ENCODE assay signal across 12 cellular contexts in genomic region chr11:61094167-61094566, GRCh38. TPM values are rescaled to one million over a fixed set of nuclear protein-coding genes. Genes with fewer than 3 reads are reported as not detected.
DNase-seq lines count a peak whose midpoint lies in the region; ATAC-seq lines count a peak whose summit lies in the region.
"Not testable (repeated sequence)": the region's sequence is repeated elsewhere in the genome, so short reads cannot be mapped to it uniquely, and the experiment has no call there.
"Had no signal": no experiment of that assay in that cellular context is flagged by ENCODE, and none has a peak within 500 bp of the region (broad histone marks: within the 10 kb centered on the region; RNA-seq: fewer than 3 reads in every experiment).

No MANE protein-coding gene starts in this region.

- peak in 1 of 3 donors; percentile 44 for DNase-seq in CD4-positive, CD25-positive, alpha-beta regulatory T cell
- not testable (repeated sequence) for DNase-seq in activated CD4-positive, alpha-beta T cell treated with anti-CD3 and anti-CD28 coated beads for 36 hours; central memory CD8-positive, alpha-beta T cell (ENCODE audit: low spot score in 2 of 2)
- DNase-seq in activated CD8-positive, alpha-beta memory T cell treated with anti-CD3 and anti-CD28 coated beads, Interleukin-2, amount 50 U/mL, for 48 hours = peak; percentile 51
- peak; percentile 55 for DNase-seq in activated effector memory CD4-positive, alpha-beta T cell treated with anti-CD3 and anti-CD28 coated beads, Interleukin-2, amount 50 U/mL, for 16 hours
- peak in 1 of 9 donors; percentile 22 for DNase-seq in naive thymus-derived CD4-positive, alpha-beta T cell

- CTCF ChIA-PET in activated CD4-positive, alpha-beta T cell treated with anti-CD3 and anti-CD28 coated beads for 36 hours (lab: Charles Lee) = not testable (repeated sequence)
- CTCF ChIA-PET in naive thymus-derived CD4-positive, alpha-beta T cell (lab: Charles Lee) = interaction anchor here (0.7 kb wide), 1 partner anchor 34 kb away, joined by 4 read pairs; no protein-coding TSS in a partner anchor

- ATAC-seq in CD4-positive, CD25-positive, alpha-beta regulatory T cell (ENCODE audit: low read depth in 2 of 2); activated CD4-positive, alpha-beta T cell treated with anti-CD3 and anti-CD28 coated beads for 36 hours; central memory CD8-positive, alpha-beta T cell (replicated peaks; ENCODE audit: extremely low read depth, poor library complexity, severe bottlenecking); naive thymus-derived CD4-positive, alpha-beta T cell: not testable (repeated sequence)

- H3K4me1 Mint-ChIP-seq in CD4-positive, CD25-positive, alpha-beta regulatory T cell = peaks cover 0 to 60% (median 38%) of the 10 kb centered on the region in 4 donors
- peaks cover 31 to 35% (median 34%) of the 10 kb centered on the region in 3 donors for H3K4me1 Mint-ChIP-seq in IgD-negative memory B cell
- H3K4me1 Mint-ChIP-seq in activated CD4-positive, alpha-beta T cell treated with anti-CD3 and anti-CD28 coated beads for 36 hours = peaks cover 51% of the 10 kb centered on the region
- peaks cover 43% of the 10 kb centered on the region for H3K4me1 Mint-ChIP-seq in central memory CD8-positive, alpha-beta T cell
- H3K4me1 Mint-ChIP-seq in naive thymus-derived CD4-positive, alpha-beta T cell = peaks cover 24 to 63% (median 52%) of the 10 kb centered on the region in 7 donors

- not testable (repeated sequence) for H3K36me3 ChIP-seq in CD4-positive, CD25-positive, alpha-beta regulatory T cell (ENCODE audit: control insufficient read depth, insufficient read depth, low read length); naive thymus-derived CD4-positive, alpha-beta T cell (ENCODE audit: control insufficient read depth in 2 of 3, insufficient read depth in 3 of 3, low read length in 3 of 3)

- not testable (repeated sequence) for H3K27me3 ChIP-seq in CD4-positive, CD25-positive, alpha-beta regulatory T cell (ENCODE audit: control insufficient read depth, insufficient read depth, low read length); naive thymus-derived CD4-positive, alpha-beta T cell (ENCODE audit: control insufficient read depth in 2 of 2, insufficient read depth in 2 of 2, low read length in 2 of 2)

- H3K36me3 Mint-ChIP-seq in CD4-positive, CD25-positive, alpha-beta regulatory T cell; IgD-negative memory B cell; central memory CD8-positive, alpha-beta T cell (ENCODE audit: insufficient read depth); naive thymus-derived CD4-positive, alpha-beta T cell: not testable (repeated sequence)
- H3K36me3 Mint-ChIP-seq in activated CD4-positive, alpha-beta T cell treated with anti-CD3 and anti-CD28 coated beads for 36 hours (ENCODE audit: low read depth) = peaks cover 26% of the 10 kb centered on the region

- not testable (repeated sequence) for H3K27ac ChIP-seq in CD4-positive, CD25-positive, alpha-beta regulatory T cell (ENCODE audit: insufficient read depth, low read length, poor library complexity, severe bottlenecking); naive thymus-derived CD4-positive, alpha-beta T cell (ENCODE audit: low read depth, low read length)

- H3K4me3 ChIP-seq in CD4-positive, CD25-positive, alpha-beta regulatory T cell (ENCODE audit: low read depth, low read length); naive thymus-derived CD4-positive, alpha-beta T cell (ENCODE audit: low read length): not testable (repeated sequence)

- POLR2A ChIA-PET in activated CD4-positive, alpha-beta T cell treated with anti-CD3 and anti-CD28 coated beads for 36 hours (lab: Charles Lee) = not testable (repeated sequence)
- POLR2A ChIA-PET in naive thymus-derived CD4-positive, alpha-beta T cell (lab: Charles Lee) = interaction anchor here (4.2 to 4.8 kb wide), 2 partner anchors 8 to 13 kb away, joined by 33 to 57 read pairs; partner anchors contain the start of gene CD5

- peaks cover 50% of the 10 kb centered on the region for H3K4me1 ChIP-seq in CD4-positive, CD25-positive, alpha-beta regulatory T cell (ENCODE audit: control insufficient read depth, insufficient read depth, low read length, poor library complexity, severe bottlenecking)
- H3K4me1 ChIP-seq in naive thymus-derived CD4-positive, alpha-beta T cell (ENCODE audit: control insufficient read depth in 2 of 2, insufficient read depth in 2 of 2, low read length in 2 of 2) = peaks cover 10 to 27% of the 10 kb centered on the region in 2 donors

- H3K9me3 Mint-ChIP-seq in CD4-positive, CD25-positive, alpha-beta regulatory T cell; IgD-negative memory B cell; activated CD4-positive, alpha-beta T cell treated with anti-CD3 and anti-CD28 coated beads for 36 hours (ENCODE audit: low read depth); central memory CD8-positive, alpha-beta T cell: not testable (repeated sequence)
- H3K9me3 Mint-ChIP-seq in naive thymus-derived CD4-positive, alpha-beta T cell = peaks cover 0 to 13% (median 2%) of the 10 kb centered on the region in 11 donors

- H3K4me3 Mint-ChIP-seq in CD4-positive, CD25-positive, alpha-beta regulatory T cell = peak overlapping the region in 3 of 4 donors; percentile 39 to 75 (median 56)
- peak overlapping the region in 2 of 4 donors; percentile 72 to 79 for H3K4me3 Mint-ChIP-seq in IgD-negative memory B cell
- peak overlapping the region; percentile 31 for H3K4me3 Mint-ChIP-seq in activated CD4-positive, alpha-beta T cell treated with anti-CD3 and anti-CD28 coated beads for 36 hours
- peak overlapping the region; percentile 55 for H3K4me3 Mint-ChIP-seq in central memory CD8-positive, alpha-beta T cell
- peak overlapping the region in 4 of 10 donors; percentile 7 to 71 (median 56) for H3K4me3 Mint-ChIP-seq in naive thymus-derived CD4-positive, alpha-beta T cell

- H3K27me3 Mint-ChIP-seq in CD4-positive, CD25-positive, alpha-beta regulatory T cell; IgD-negative memory B cell; activated CD4-positive, alpha-beta T cell treated with anti-CD3 and anti-CD28 coated beads for 36 hours; central memory CD8-positive, alpha-beta T cell; naive thymus-derived CD4-positive, alpha-beta T cell: not testable (repeated sequence)

- peak overlapping the region; percentile 72 to 96 (median 94) for H3K27ac Mint-ChIP-seq in CD4-positive, CD25-positive, alpha-beta regulatory T cell
- H3K27ac Mint-ChIP-seq in IgD-negative memory B cell = peak overlapping the region in 2 of 3 donors; percentile 1 to 90
- H3K27ac Mint-ChIP-seq in activated CD4-positive, alpha-beta T cell treated with anti-CD3 and anti-CD28 coated beads for 36 hours = peak overlapping the region; percentile 98
- not testable (repeated sequence) for H3K27ac Mint-ChIP-seq in central memory CD8-positive, alpha-beta T cell (ENCODE audit: low read depth)
- peak overlapping the region; percentile 1 to 98 (median 66) for H3K27ac Mint-ChIP-seq in naive thymus-derived CD4-positive, alpha-beta T cell

- intact Hi-C loops in activated CD4-positive, alpha-beta T cell treated with anti-CD3 and anti-CD28 coated beads for 36 hours (cut with DNase I, micrococcal nuclease); naive thymus-derived CD4-positive, alpha-beta T cell (cut with micrococcal nuclease): not testable (repeated sequence)

- not testable (repeated sequence) for H3K9me3 ChIP-seq in CD4-positive, CD25-positive, alpha-beta regulatory T cell (ENCODE audit: control insufficient read depth in 2 of 2, low read length in 2 of 2); naive thymus-derived CD4-positive, alpha-beta T cell (ENCODE audit: control insufficient read depth in 2 of 3, low read length in 3 of 3)

RNA-seq across cellular contexts. Expression of gene CD5, which starts 8.1 kb away (rescaled TPM):
- 390 TPM for total RNA-seq in CD4-positive, CD25-positive, alpha-beta regulatory T cell
- 100 to 1,000 TPM; 150 to 253 (median 213) TPM for polyA plus RNA-seq in CD4-positive, CD25-positive, alpha-beta regulatory T cell
- 7.7 TPM for polyA plus RNA-seq in IgD-negative memory B cell
- 100 to 1,000 TPM; 298 to 399 TPM for total RNA-seq in activated CD4-positive, alpha-beta T cell treated with anti-CD3 and anti-CD28 coated beads for 36 hours
- 100 to 1,000 TPM; 180 to 399 (median 224) TPM for total RNA-seq in naive thymus-derived CD4-positive, alpha-beta T cell
- polyA plus RNA-seq in naive thymus-derived CD4-positive, alpha-beta T cell = 100 to 1,000 TPM; 217 to 371 TPM
- total RNA-seq: G401, H4, LHCN-M2, PC-9 had no signal
- polyA plus RNA-seq: BJ had no signal
